ENCODE assay signal across 12 cellular contexts in genomic region chr3:51275096-51275805, GRCh38.
"Had no signal": no experiment of that assay in that cellular context is flagged by ENCODE, and none has a peak within 500 bp of the region (broad histone marks: within the 10 kb centered on the region; RNA-seq: fewer than 3 reads in every experiment).

No MANE protein-coding gene starts in this region.

- H3K4me3 Mint-ChIP-seq: activated B cell treated with CpG ODN at 0.5 μM for 24 hours; activated CD8-positive, alpha-beta T cell treated with anti-CD3 and anti-CD28 coated beads for 36 hours; effector memory CD8-positive, alpha-beta T cell; stimulated activated effector memory CD8-positive, alpha-beta T cell treated with anti-CD3 and anti-CD28 coated beads, Interleukin-12 subunit alpha, Interleukin-12 subunit beta, amount 100 ng/mL, for 72 hours; T-helper 1 cell treated with Interleukin-12 subunit alpha and Interleukin-12 subunit beta and Interleukin-4 antibody, amounts not matched to agents 30 μg/mL and 1 μg/mL, for 36 hours had no signal

- H3K36me3 Mint-ChIP-seq: stimulated activated effector memory CD8-positive, alpha-beta T cell treated with anti-CD3 and anti-CD28 coated beads, Interleukin-12 subunit alpha, Interleukin-12 subunit beta, amount 100 ng/mL, for 72 hours had no signal

- ATAC-seq: activated CD8-positive, alpha-beta T cell treated with anti-CD3 and anti-CD28 coated beads for 36 hours; effector memory CD8-positive, alpha-beta T cell; heart right ventricle; left cardiac atrium; pancreas; stimulated activated effector memory CD8-positive, alpha-beta T cell treated with anti-CD3 and anti-CD28 coated beads, Interleukin-12 subunit alpha, Interleukin-12 subunit beta, amount 100 ng/mL, for 72 hours had no signal

- H3K9me3 Mint-ChIP-seq: activated B cell treated with CpG ODN at 0.5 μM for 24 hours; activated CD8-positive, alpha-beta T cell treated with anti-CD3 and anti-CD28 coated beads for 36 hours; effector memory CD8-positive, alpha-beta T cell; stimulated activated effector memory CD8-positive, alpha-beta T cell treated with anti-CD3 and anti-CD28 coated beads, Interleukin-12 subunit alpha, Interleukin-12 subunit beta, amount 100 ng/mL, for 72 hours; T-helper 1 cell treated with Interleukin-12 subunit alpha and Interleukin-12 subunit beta and Interleukin-4 antibody, amounts not matched to agents 30 μg/mL and 1 μg/mL, for 36 hours had no signal

- DNase-seq: activated B cell treated with CpG ODN at 0.5 μM for 24 hours; activated CD4-positive, alpha-beta T cell treated with anti-CD3 and anti-CD28 coated beads for 48 hours; activated CD8-positive, alpha-beta T cell treated with anti-CD3 and anti-CD28 coated beads for 36 hours; activated gamma-delta T cell; activated T-cell treated with anti-CD3 and anti-CD28 coated beads, Interleukin-2, amount 50 U/mL, for 48 hours; dermis blood vessel endothelial cell; effector memory CD8-positive, alpha-beta T cell; heart right ventricle; left cardiac atrium; pancreas had no signal

- H3K27me3 Mint-ChIP-seq: activated CD8-positive, alpha-beta T cell treated with anti-CD3 and anti-CD28 coated beads for 36 hours had no signal

- H3K27ac Mint-ChIP-seq: activated B cell treated with CpG ODN at 0.5 μM for 24 hours; activated CD8-positive, alpha-beta T cell treated with anti-CD3 and anti-CD28 coated beads for 36 hours; stimulated activated effector memory CD8-positive, alpha-beta T cell treated with anti-CD3 and anti-CD28 coated beads, Interleukin-12 subunit alpha, Interleukin-12 subunit beta, amount 100 ng/mL, for 72 hours; T-helper 1 cell treated with Interleukin-12 subunit alpha and Interleukin-12 subunit beta and Interleukin-4 antibody, amounts not matched to agents 30 μg/mL and 1 μg/mL, for 36 hours had no signal

- H3K4me1 Mint-ChIP-seq: activated B cell treated with CpG ODN at 0.5 μM for 24 hours had no signal
